ENCODE assay signal across 15 cellular contexts in the genomic region with DNA sequence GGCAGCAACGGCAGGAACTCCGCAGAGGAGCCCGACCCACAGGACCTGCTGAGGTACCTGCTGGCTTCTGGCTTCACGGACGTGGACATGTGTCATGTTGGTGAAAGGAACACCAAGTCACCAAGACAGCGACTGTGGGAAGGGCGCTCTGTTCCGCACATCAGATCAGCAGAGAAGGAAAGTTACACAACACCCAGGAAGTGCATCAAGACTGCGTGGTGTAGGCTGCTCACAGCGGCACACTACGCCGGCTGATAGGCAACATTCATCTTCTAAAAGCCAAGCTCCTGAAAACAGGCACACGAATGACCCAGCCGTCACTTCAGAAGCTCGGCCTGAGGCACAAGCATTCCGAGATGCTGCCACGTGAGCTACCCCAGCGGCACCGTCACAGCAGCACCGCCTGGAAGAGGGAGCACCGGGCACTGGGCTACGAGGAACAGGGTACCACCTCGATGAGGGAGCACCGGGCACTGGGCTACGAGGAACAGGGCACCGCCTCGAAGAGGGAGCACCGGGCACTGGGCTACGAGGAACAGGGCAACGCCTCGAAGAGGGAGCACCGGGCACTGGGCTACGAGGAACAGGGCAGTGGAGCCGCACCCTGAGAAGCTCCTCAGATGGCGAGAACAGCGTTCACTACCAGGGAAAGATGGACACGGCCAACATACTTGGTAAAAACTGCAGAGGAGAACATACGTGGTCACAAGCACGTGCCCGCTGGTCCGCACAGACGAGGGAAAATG.
DNase-seq lines count a peak whose midpoint lies in the region; ATAC-seq and TF ChIP-seq lines count a peak whose summit lies in the region.
"Had no signal": no experiment of that assay in that cellular context is flagged by ENCODE, and none has a peak within 500 bp of the region (broad histone marks: within the 10 kb centered on the region; RNA-seq: fewer than 3 reads in every experiment).

No MANE protein-coding gene starts in this region.

- H2BK15ac ChIP-seq in neuronal stem cell (ENCODE audit: low read length) (no peak overlapping the region), mesendoderm (replicated peaks; ENCODE audit: low read depth) (no peak overlapping the region)

- H3K9me3 ChIP-seq in left ventricle myocardium inferior (replicated peaks): no peaks in the 10 kb centered on the region
- peaks cover 0 to 1% of the 10 kb centered on the region in 2 donors for H3K9me3 ChIP-seq in neuronal stem cell (replicated peaks in 1 of 2; ENCODE audit: control insufficient read depth in 2 of 2, insufficient read depth in 1 of 2, low read depth in 1 of 2, low read length in 2 of 2)

- no peak overlapping the region for H3K56ac ChIP-seq in mesendoderm (ENCODE audit: low read length)

- H3K79me2 ChIP-seq in mesendoderm (ENCODE audit: control insufficient read depth, insufficient read depth, low read length): no peaks in the 10 kb centered on the region

- H2BK120ac ChIP-seq in neuronal stem cell (ENCODE audit: low read depth, low read length): no peak overlapping the region
- H2BK120ac ChIP-seq in mesendoderm (ENCODE audit: low read depth, low read length): no peak overlapping the region

- H3K27ac ChIP-seq in left ventricle myocardium inferior (replicated peaks) (no peak overlapping the region), neuronal stem cell (replicated peaks; ENCODE audit: low read length) (no peak overlapping the region), mesendoderm (ENCODE audit: low read depth, low read length) (no peak overlapping the region)
- H3K27ac ChIP-seq: C4-2B, HL-60 had no signal

- TF ChIP-seq CTCF in left ventricle myocardium inferior (IDR thresholded peaks at IDR 0.05; ENCODE audit: borderline replicate concordance): no peak

- no peak overlapping the region for H2AK5ac ChIP-seq in neuronal stem cell (ENCODE audit: low read depth, low read length)
- H2AK5ac ChIP-seq in mesendoderm (ENCODE audit: low read length): no peak overlapping the region

- peaks cover 31% of the 10 kb centered on the region for H3K36me3 ChIP-seq in left ventricle myocardium inferior
- peaks cover 29 to 60% of the 10 kb centered on the region in 2 donors for H3K36me3 ChIP-seq in neuronal stem cell (replicated peaks in 1 of 2; ENCODE audit: control insufficient read depth in 2 of 2, insufficient read depth in 2 of 2, low read length in 2 of 2)
- H3K36me3 ChIP-seq in mesendoderm (ENCODE audit: control insufficient read depth, insufficient read depth, low read length): peaks cover 3% of the 10 kb centered on the region

- H4K8ac ChIP-seq in neuronal stem cell (ENCODE audit: low read depth, low read length): no peak overlapping the region
- H4K8ac ChIP-seq in mesendoderm (ENCODE audit: low read depth, low read length): no peak overlapping the region

- ATAC-seq in Right ventricle myocardium superior (ENCODE audit: poor library complexity): no peak
- no peak for ATAC-seq in activated T-helper 17 cell treated with anti-CD3 and anti-CD28 coated beads, Interleukin-2, amount 50 U/mL, for 72 hours (replicated peaks)
- no peak for ATAC-seq in effector memory CD8-positive, alpha-beta T cell (replicated peaks)
- ATAC-seq: CD8-positive, alpha-beta T cell; K562 had no signal

- H2BK5ac ChIP-seq in neuronal stem cell (ENCODE audit: low read length) (no peak overlapping the region), mesendoderm (ENCODE audit: low read length) (no peak overlapping the region)

- H2BK12ac ChIP-seq in neuronal stem cell (ENCODE audit: low read length): no peak overlapping the region

- peak overlapping the region; percentile 21 for H3K14ac ChIP-seq in neuronal stem cell (ENCODE audit: low read length)

- no peaks in the 10 kb centered on the region for H3K9me3 Mint-ChIP-seq in activated T-helper 17 cell treated with anti-CD3 and anti-CD28 coated beads, Interleukin-2, amount 50 U/mL, for 72 hours
- H3K9me3 Mint-ChIP-seq in effector memory CD8-positive, alpha-beta T cell: no peaks in the 10 kb centered on the region
- H3K9me3 Mint-ChIP-seq: CD8-positive, alpha-beta T cell had no signal

- H3K27ac Mint-ChIP-seq in activated T-helper 17 cell treated with anti-CD3 and anti-CD28 coated beads, Interleukin-2, amount 50 U/mL, for 72 hours: peak overlapping the region; percentile 29
- no peak overlapping the region for H3K27ac Mint-ChIP-seq in effector memory CD8-positive, alpha-beta T cell
- H3K27ac Mint-ChIP-seq: CD8-positive, alpha-beta T cell had no signal

- H2AFZ ChIP-seq in neuronal stem cell (ENCODE audit: low read length): no peak overlapping the region

- H3K27me3 ChIP-seq in left ventricle myocardium inferior (ENCODE audit: low read depth): no peaks in the 10 kb centered on the region
- no peaks in the 10 kb centered on the region for H3K27me3 ChIP-seq in neuronal stem cell (ENCODE audit: control insufficient read depth in 3 of 3, insufficient read depth in 3 of 3, low read depth in 1 of 3, low read length in 3 of 3)
- no peaks in the 10 kb centered on the region for H3K27me3 ChIP-seq in mesendoderm (ENCODE audit: insufficient read depth, low read length, poor library complexity)

- peaks cover 6% of the 10 kb centered on the region for H3K36me3 Mint-ChIP-seq in activated T-helper 17 cell treated with anti-CD3 and anti-CD28 coated beads, Interleukin-2, amount 50 U/mL, for 72 hours (ENCODE audit: low read depth)
- peaks cover 5% of the 10 kb centered on the region for H3K36me3 Mint-ChIP-seq in effector memory CD8-positive, alpha-beta T cell (ENCODE audit: insufficient read depth)

- peak overlapping the region; percentile 81 for H3K23ac ChIP-seq in neuronal stem cell (ENCODE audit: low read depth, low read length, poor library complexity)
- H3K23ac ChIP-seq in mesendoderm (ENCODE audit: low read length): no peak overlapping the region

- H3K9ac ChIP-seq in neuronal stem cell (ENCODE audit: low read depth, low read length, poor library complexity) (no peak overlapping the region), mesendoderm (ENCODE audit: low read length) (no peak overlapping the region)

- peaks cover 5% of the 10 kb centered on the region for H3K79me1 ChIP-seq in neuronal stem cell (ENCODE audit: low read depth, low read length)
- H3K79me1 ChIP-seq in mesendoderm (ENCODE audit: low read length): peaks cover 3% of the 10 kb centered on the region

- H3K4me3 ChIP-seq in left ventricle myocardium inferior (no peak overlapping the region), neuronal stem cell (ENCODE audit: low read length in 2 of 2) (peak overlapping the region in 1 of 2 donors; percentile 46), mesendoderm (ENCODE audit: low read length) (no peak overlapping the region)
- H3K4me3 ChIP-seq: K562 had no signal

- intact Hi-C loops in Right ventricle myocardium superior (cut with DNase I) (no loop called here), left ventricle myocardium inferior (cut with micrococcal nuclease) (no loop called here)

- H4K91ac ChIP-seq in neuronal stem cell (ENCODE audit: low read depth, low read length, poor library complexity): no peak overlapping the region

- WGBS in neuronal stem cell (ENCODE audit: extremely low coverage in 2 of 2, insufficient read length in 2 of 2, insufficient replicate concordance in 1 of 2), 2 donors: no CpG with 5 or more reads among the region's 42 CpGs
- WGBS in mesendoderm (ENCODE audit: extremely low coverage, insufficient coverage, low lambda C conversion rate): no CpG with 5 or more reads among the region's 42 CpGs

- H3K4me1 Mint-ChIP-seq in activated T-helper 17 cell treated with anti-CD3 and anti-CD28 coated beads, Interleukin-2, amount 50 U/mL, for 72 hours: no peaks in the 10 kb centered on the region
- H3K4me1 Mint-ChIP-seq in effector memory CD8-positive, alpha-beta T cell (ENCODE audit: low read depth in 2 of 2): peaks cover 0 to 8% of the 10 kb centered on the region in 2 donors

- no peak overlapping the region for H4K5ac ChIP-seq in mesendoderm (ENCODE audit: low read length)

- peak; percentile 34 for DNase-seq in Right ventricle myocardium superior
- DNase-seq in left ventricle myocardium inferior: no peak
- DNase-seq in neuronal stem cell (ENCODE audit: low spot score): no peak
- DNase-seq in H4 (ENCODE audit: low spot score): no peak
- no peak for DNase-seq in effector memory CD8-positive, alpha-beta T cell
- no peak for DNase-seq in mesendoderm
- DNase-seq: ACHN; CD8-positive, alpha-beta T cell; COR-L47; DND-41; GDM1 had no signal

- no peak overlapping the region for H3K4ac ChIP-seq in neuronal stem cell (ENCODE audit: low read length)
- no peak overlapping the region for H3K4ac ChIP-seq in mesendoderm (ENCODE audit: low read depth, low read length)

- H3K4me2 ChIP-seq in neuronal stem cell (ENCODE audit: insufficient read depth, low read length, poor library complexity, severe bottlenecking) (peak overlapping the region; percentile 11), mesendoderm (ENCODE audit: low read length) (no peak overlapping the region)

- no peak overlapping the region for H3K4me3 Mint-ChIP-seq in activated T-helper 17 cell treated with anti-CD3 and anti-CD28 coated beads, Interleukin-2, amount 50 U/mL, for 72 hours
- H3K4me3 Mint-ChIP-seq in effector memory CD8-positive, alpha-beta T cell: no peak overlapping the region
- H3K4me3 Mint-ChIP-seq: CD8-positive, alpha-beta T cell had no signal

- H3K27me3 Mint-ChIP-seq in activated T-helper 17 cell treated with anti-CD3 and anti-CD28 coated beads, Interleukin-2, amount 50 U/mL, for 72 hours: no peaks in the 10 kb centered on the region
- H3K27me3 Mint-ChIP-seq in effector memory CD8-positive, alpha-beta T cell: no peaks in the 10 kb centered on the region

- H3K18ac ChIP-seq in neuronal stem cell (ENCODE audit: low read length): no peak overlapping the region
- no peak overlapping the region for H3K18ac ChIP-seq in mesendoderm (ENCODE audit: low read length)

- peaks cover 14% of the 10 kb centered on the region for H3K4me1 ChIP-seq in left ventricle myocardium inferior
- no peaks in the 10 kb centered on the region for H3K4me1 ChIP-seq in neuronal stem cell (ENCODE audit: control insufficient read depth in 2 of 2, insufficient read depth in 1 of 2, low read depth in 1 of 2, low read length in 2 of 2)
- no peaks in the 10 kb centered on the region for H3K4me1 ChIP-seq in mesendoderm (ENCODE audit: control insufficient read depth, low read depth, low read length)
